In genomic region chr7:72042855-72043254, GRCh38 we compare ENCODE assay signal across 23 cellular contexts.
DNase-seq lines count a peak whose midpoint lies in the region; ATAC-seq and TF ChIP-seq lines count a peak whose summit lies in the region.
"Had no signal": no experiment of that assay in that cellular context is flagged by ENCODE, and none has a peak within 500 bp of the region (broad histone marks: within the 10 kb centered on the region; RNA-seq: fewer than 3 reads in every experiment).

No MANE protein-coding gene starts in this region.

- H3K27ac Mint-ChIP-seq in activated CD8-positive, alpha-beta T cell treated with anti-CD3 and anti-CD28 coated beads, Interleukin-2, amount 10 ng/mL, durations not matched to agents 7 days and 5 days, result no peak overlapping the region
- H3K27ac Mint-ChIP-seq in progenitor cell of endocrine pancreas, result no peak overlapping the region
- H3K27ac Mint-ChIP-seq: HFFc6 had no signal

- no peaks in the 10 kb centered on the region for H3K36me3 Mint-ChIP-seq in activated CD8-positive, alpha-beta T cell treated with anti-CD3 and anti-CD28 coated beads, Interleukin-2, amount 10 ng/mL, durations not matched to agents 7 days and 5 days (ENCODE audit: low read depth)
- no peaks in the 10 kb centered on the region for H3K36me3 Mint-ChIP-seq in progenitor cell of endocrine pancreas (ENCODE audit: insufficient read depth)

- H3K4me3 ChIP-seq in right atrium auricular region, result no peak overlapping the region
- H3K4me3 ChIP-seq: GM23248, HAP-1, MG63 had no signal

- H3K4me1 Mint-ChIP-seq in activated CD8-positive, alpha-beta T cell treated with anti-CD3 and anti-CD28 coated beads, Interleukin-2, amount 10 ng/mL, durations not matched to agents 7 days and 5 days (ENCODE audit: low read depth), result no peaks in the 10 kb centered on the region
- no peaks in the 10 kb centered on the region for H3K4me1 Mint-ChIP-seq in progenitor cell of endocrine pancreas (ENCODE audit: low read depth)

- CTCF ChIA-PET in activated CD8-positive, alpha-beta T cell treated with anti-CD3 and anti-CD28 coated beads, Interleukin-2, amount 10 ng/mL, durations not matched to agents 7 days and 5 days (lab: Charles Lee), result no interaction called here

- H3K27me3 Mint-ChIP-seq in activated CD8-positive, alpha-beta T cell treated with anti-CD3 and anti-CD28 coated beads, Interleukin-2, amount 10 ng/mL, durations not matched to agents 7 days and 5 days (ENCODE audit: low read depth), result no peaks in the 10 kb centered on the region
- peaks cover 5% of the 10 kb centered on the region for H3K27me3 Mint-ChIP-seq in progenitor cell of endocrine pancreas

- ATAC-seq in activated CD8-positive, alpha-beta T cell treated with anti-CD3 and anti-CD28 coated beads, Interleukin-2, amount 10 ng/mL, durations not matched to agents 7 days and 5 days, result no peak
- ATAC-seq: Panc1 had no signal

- H3K36me3 ChIP-seq in right atrium auricular region, result no peaks in the 10 kb centered on the region
- H3K36me3 ChIP-seq: HAP-1, MG63 had no signal

- H3K27ac ChIP-seq in right atrium auricular region, result no peak overlapping the region
- H3K27ac ChIP-seq: C4-2B, GM23248, RWPE1 had no signal

- no peaks in the 10 kb centered on the region for H3K27me3 ChIP-seq in right atrium auricular region
- H3K27me3 ChIP-seq: MG63 had no signal

- intact Hi-C loops in head of caudate nucleus (cut with DNase I), result no loop called here

- H3K4me1 ChIP-seq in right atrium auricular region, result no peaks in the 10 kb centered on the region
- H3K4me1 ChIP-seq: HAP-1 had no signal

- POLR2A ChIA-PET in activated CD8-positive, alpha-beta T cell treated with anti-CD3 and anti-CD28 coated beads, Interleukin-2, amount 10 ng/mL, durations not matched to agents 7 days and 5 days (lab: Charles Lee), result no interaction called here

- no peak for TF ChIP-seq CTCF in right atrium auricular region (IDR thresholded peaks at IDR 0.05)
- no peak for TF ChIP-seq CTCF in progenitor cell of endocrine pancreas (IDR thresholded peaks at IDR 0.05; ENCODE audit: unreplicated experiment)

- no peak overlapping the region for H3K4me3 Mint-ChIP-seq in activated CD8-positive, alpha-beta T cell treated with anti-CD3 and anti-CD28 coated beads, Interleukin-2, amount 10 ng/mL, durations not matched to agents 7 days and 5 days
- H3K4me3 Mint-ChIP-seq in progenitor cell of endocrine pancreas (ENCODE audit: low read depth), result no peak overlapping the region
- H3K4me3 Mint-ChIP-seq: HFFc6 had no signal

- DNase-seq in CD1c-positive myeloid dendritic cell (ENCODE audit: extremely low spot score) (peak; percentile 26), MV-4-11 (lab: John Stamatoyannopoulos, UW) (peak; percentile 17), iris pigment epithelial cell (ENCODE audit: low read depth) (peak; percentile 20), stromal cell of bone marrow (ENCODE audit: low read depth) (peak; percentile 1), head of caudate nucleus (no peak), right atrium auricular region (ENCODE audit: low spot score) (no peak), progenitor cell of endocrine pancreas (ENCODE audit: low spot score, unreplicated experiment) (no peak)
- DNase-seq in activated CD8-positive, alpha-beta T cell treated with anti-CD3 and anti-CD28 coated beads, Interleukin-2, amount 10 ng/mL, durations not matched to agents 7 days and 5 days, result no peak
- DNase-seq: AML-193, DMS153, GM23248, HFFc6, KBM-7, MG63, NCI-H2081, NCI-H226, NCI-H510A, NCI-H69, SHP77 had no signal

- H3K9me3 Mint-ChIP-seq in activated CD8-positive, alpha-beta T cell treated with anti-CD3 and anti-CD28 coated beads, Interleukin-2, amount 10 ng/mL, durations not matched to agents 7 days and 5 days (ENCODE audit: insufficient read depth), result peaks cover 18% of the 10 kb centered on the region
- no peaks in the 10 kb centered on the region for H3K9me3 Mint-ChIP-seq in progenitor cell of endocrine pancreas (ENCODE audit: low read depth)

- H3K9me3 ChIP-seq in right atrium auricular region, result no peaks in the 10 kb centered on the region
- H3K9me3 ChIP-seq: HAP-1, MG63 had no signal

Comparison
In these comparisons a context has a peak if more than half of its experiments do, and no peak if none do; other contexts are left out.
1. DNase-seq: peak in CD1c-positive myeloid dendritic cell (single experiment), MV-4-11 (single experiment), iris pigment epithelial cell (single experiment) and stromal cell of bone marrow (single experiment); none in head of caudate nucleus (0 of 42), right atrium auricular region (single experiment), activated CD8-positive, alpha-beta T cell treated with anti-CD3 and anti-CD28 coated beads, Interleukin-2, amount 10 ng/mL, durations not matched to agents 7 days and 5 days (single experiment) and progenitor cell of endocrine pancreas (single experiment).